22 cellular contexts compared by ENCODE assay signal in genomic region chr12:79887912-79888311, GRCh38. TPM values are rescaled to one million over a fixed set of nuclear protein-coding genes. Genes with fewer than 3 reads are reported as not detected.
A peak's percentile ranks its signal among the peaks of the same experiment; 100 is the strongest.
DNase-seq lines count a peak whose midpoint lies in the region; ATAC-seq, FAIRE-seq and TF ChIP-seq lines count a peak whose summit lies in the region.
"Had no signal": no experiment of that assay in that cellular context is flagged by ENCODE, and none has a peak within 500 bp of the region (broad histone marks: within the 10 kb centered on the region; RNA-seq: fewer than 3 reads in every experiment).

No MANE protein-coding gene starts in this region.

- no peak for TF ChIP-seq POLR2A in GM12878 (IDR thresholded peaks at IDR 0.05; ENCODE audit: low read depth, low read length)

- 53% methylated on average over 1 of the region's 1 CpG for WGBS in GM12878 (ENCODE audit: insufficient coverage, insufficient replicate concordance, low lambda C conversion rate, missing lambda C conversion rate)

- SMC1A ChIA-PET in GM12878 (lab: Charles Lee; ENCODE audit: uncharacterized antibody, unreplicated experiment) = interaction anchor here (0.8 to 2.8 kb wide), 9 partner anchors 13 to 300 kb away, joined by 3 to 16 read pairs (median 5); partner anchors contain the start of gene PPP1R12A

- H3K4me3 ChIP-seq in cardiac muscle cell (no peak overlapping the region), GM12878 (no peak overlapping the region), tibial artery (no peak overlapping the region), BE2C (ENCODE audit: low read depth, low read length) (no peak overlapping the region)
- H3K4me3 ChIP-seq: HAP-1, neural progenitor cell, prostate gland had no signal

- H3K27me3 Mint-ChIP-seq in memory B cell = no peaks in the 10 kb centered on the region
- no peaks in the 10 kb centered on the region for H3K27me3 Mint-ChIP-seq in activated CD8-positive, alpha-beta memory T cell treated with anti-CD3 and anti-CD28 coated beads, Interleukin-2, amount 10 ng/mL, durations not matched to agents 7 days and 5 days
- H3K27me3 Mint-ChIP-seq: activated naive CD8-positive, alpha-beta T cell treated with anti-CD3 and anti-CD28 coated beads, Interleukin-2, amount 10 ng/mL, durations not matched to agents 7 days and 5 days had no signal

- H3K27me3 ChIP-seq in cardiac muscle cell (no peaks in the 10 kb centered on the region), GM12878 (replicated peaks in 1 of 2; ENCODE audit: control insufficient read depth in 2 of 2, insufficient read depth in 2 of 2, low read length in 1 of 2) (no peaks in the 10 kb centered on the region), tibial artery (no peaks in the 10 kb centered on the region), BE2C (no peaks in the 10 kb centered on the region)
- H3K27me3 ChIP-seq: neural progenitor cell had no signal

- ATAC-seq in left cardiac atrium = no peak
- ATAC-seq in GM12878 = 0 out of 3 replicates have a peak, but pooled peaks have one; percentile 11
- ATAC-seq in memory B cell (ENCODE audit: low read depth) = no peak
- ATAC-seq in activated CD8-positive, alpha-beta memory T cell treated with anti-CD3 and anti-CD28 coated beads, Interleukin-2, amount 10 ng/mL, durations not matched to agents 7 days and 5 days = no peak

- RAD21 ChIA-PET in GM12878 (lab: Charles Lee; ENCODE audit: unreplicated experiment) = interaction anchor here (0.6 to 1.2 kb wide), 3 partner anchors 43 to 48 kb away, joined by 3 to 4 read pairs (median 4); no protein-coding TSS in a partner anchor

- peaks cover 8% of the 10 kb centered on the region for H3K36me3 Mint-ChIP-seq in memory B cell
- H3K36me3 Mint-ChIP-seq in activated CD8-positive, alpha-beta memory T cell treated with anti-CD3 and anti-CD28 coated beads, Interleukin-2, amount 10 ng/mL, durations not matched to agents 7 days and 5 days = peaks cover 13% of the 10 kb centered on the region

- TF ChIP-seq CTCF in cardiac muscle cell (IDR thresholded peaks at IDR 0.05; ENCODE audit: low read depth, low read length) (no peak), GM12878 (IDR thresholded peaks at IDR 0.05 in 2 of 3, conservative IDR thresholded peaks at IDR 0.05 in 1 of 3; ENCODE audit: control insufficient read depth in 2 of 3, extremely low read depth in 1 of 3, insufficient read depth in 1 of 3, low read depth in 3 of 3, low read length in 3 of 3) (no peak), tibial artery (IDR thresholded peaks at IDR 0.05) (no peak), BE2C (IDR thresholded peaks at IDR 0.05; ENCODE audit: low read depth, low read length) (no peak)

- no peak for TF ChIP-seq RAD21 in GM12878 (IDR thresholded peaks at IDR 0.05; ENCODE audit: insufficient read depth, low read depth, low read length)

- H3K9me3 ChIP-seq in cardiac muscle cell (ENCODE audit: low read depth) (no peaks in the 10 kb centered on the region), GM12878 (replicated peaks; ENCODE audit: control insufficient read depth, insufficient read depth, low read length) (no peaks in the 10 kb centered on the region; the same call in 2 of the 3 replicates), tibial artery (no peaks in the 10 kb centered on the region), BE2C (no peaks in the 10 kb centered on the region)
- H3K9me3 ChIP-seq: HAP-1, prostate gland had no signal

- peaks cover 2% of the 10 kb centered on the region for H3K9me3 Mint-ChIP-seq in memory B cell
- peaks cover 2% of the 10 kb centered on the region for H3K9me3 Mint-ChIP-seq in activated CD8-positive, alpha-beta memory T cell treated with anti-CD3 and anti-CD28 coated beads, Interleukin-2, amount 10 ng/mL, durations not matched to agents 7 days and 5 days (ENCODE audit: low read depth)
- H3K9me3 Mint-ChIP-seq: neural progenitor cell had no signal

- H3K9ac ChIP-seq in GM12878 (ENCODE audit: control insufficient read depth, insufficient read depth, low read length) = no peak overlapping the region
- H3K9ac ChIP-seq: neural progenitor cell had no signal

- no peak for TF ChIP-seq EP300 in GM12878 (IDR thresholded peaks at IDR 0.05; ENCODE audit: borderline replicate concordance in 1 of 2, control insufficient read depth in 1 of 2, low read depth in 2 of 2, low read length in 2 of 2)

- CTCF ChIA-PET in GM12878 (lab: Yijun Ruan, JAX) = interaction anchor here (0.6 to 2.9 kb wide), 15 partner anchors 15 to 382 kb away, joined by 3 to 13 read pairs (median 3); no protein-coding TSS in a partner anchor
- CTCF ChIA-PET in activated CD8-positive, alpha-beta memory T cell treated with anti-CD3 and anti-CD28 coated beads, Interleukin-2, amount 10 ng/mL, durations not matched to agents 7 days and 5 days (lab: Charles Lee) = interaction anchor here (1.0 to 1.3 kb wide), 2 partner anchors 35 to 299 kb away, joined by 3 read pairs; no protein-coding TSS in a partner anchor

- H3K27ac ChIP-seq in cardiac muscle cell (peak overlapping the region; percentile 57), GM12878 (ENCODE audit: control insufficient read depth, insufficient read depth) (no peak overlapping the region), tibial artery (peak overlapping the region; percentile 15 to 30)
- H3K27ac ChIP-seq: HL-60, neural progenitor cell, prostate gland had no signal

- peaks cover 54% of the 10 kb centered on the region for H3K79me2 ChIP-seq in GM12878 (ENCODE audit: control insufficient read depth, insufficient read depth, low read length)

- no TSS peak for BruUV-seq in GM12878 (replicated peaks; lab: Mats Ljungman, UMichigan)

- H3K4me1 Mint-ChIP-seq in memory B cell = peaks cover 40% of the 10 kb centered on the region
- H3K4me1 Mint-ChIP-seq in activated CD8-positive, alpha-beta memory T cell treated with anti-CD3 and anti-CD28 coated beads, Interleukin-2, amount 10 ng/mL, durations not matched to agents 7 days and 5 days = peaks cover 19% of the 10 kb centered on the region

- no peak overlapping the region for H3K4me3 Mint-ChIP-seq in memory B cell
- H3K4me3 Mint-ChIP-seq in activated CD8-positive, alpha-beta memory T cell treated with anti-CD3 and anti-CD28 coated beads, Interleukin-2, amount 10 ng/mL, durations not matched to agents 7 days and 5 days = no peak overlapping the region
- H3K4me3 Mint-ChIP-seq: activated naive CD8-positive, alpha-beta T cell treated with anti-CD3 and anti-CD28 coated beads, Interleukin-2, amount 10 ng/mL, durations not matched to agents 7 days and 5 days; neural progenitor cell had no signal

- POLR2A ChIA-PET in GM12878 (lab: Charles Lee) = interaction anchor here (1.0 to 1.2 kb wide), 2 partner anchors 21 to 46 kb away, joined by 4 to 5 read pairs; no protein-coding TSS in a partner anchor

- H3K27ac Mint-ChIP-seq in memory B cell = peak overlapping the region; percentile 7
- H3K27ac Mint-ChIP-seq in activated CD8-positive, alpha-beta memory T cell treated with anti-CD3 and anti-CD28 coated beads, Interleukin-2, amount 10 ng/mL, durations not matched to agents 7 days and 5 days = no peak overlapping the region
- H3K27ac Mint-ChIP-seq: activated naive CD8-positive, alpha-beta T cell treated with anti-CD3 and anti-CD28 coated beads, Interleukin-2, amount 10 ng/mL, durations not matched to agents 7 days and 5 days had no signal

- no peaks in the 10 kb centered on the region for H4K20me1 ChIP-seq in GM12878 (ENCODE audit: control insufficient read depth, insufficient read depth)

- DNase-seq in cardiac muscle cell (ENCODE audit: low read depth in 1 of 2, low spot score in 1 of 2) (no peak), left cardiac atrium (no peak), GM12878 (ENCODE audit: low read depth, low spot score) (no peak), memory B cell (ENCODE audit: low spot score in 2 of 2) (no peak), tibial artery (no peak), BE2C (no peak), NCI-H1048 (lab: John Stamatoyannopoulos, UW) (no peak)
- DNase-seq in activated CD8-positive, alpha-beta memory T cell treated with anti-CD3 and anti-CD28 coated beads, Interleukin-2, amount 10 ng/mL, durations not matched to agents 7 days and 5 days = no peak
- DNase-seq: activated CD4-positive, alpha-beta T cell treated with anti-CD3 and anti-CD28 coated beads, Interleukin-2, amount 50 U/mL, for 4 hours; activated CD8-positive, alpha-beta memory T cell treated with anti-CD3 and anti-CD28 coated beads, Interleukin-2, amount 50 U/mL, for 4 hours; activated naive CD8-positive, alpha-beta T cell treated with anti-CD3 and anti-CD28 coated beads, Interleukin-2, amount 10 ng/mL, durations not matched to agents 7 days and 5 days; DMS79 treated with DMSO at 0.1 percent for 48 hours; NCI-H1105; NCI-H2029; NCI-H446; stimulated activated CD4-positive, alpha-beta T cell treated with anti-CD3 and anti-CD28 coated beads, Interleukin-2, amount 100 ng/mL, for 24 hours; T-helper 9 cell had no signal

- no peak for FAIRE-seq in GM12878 (lab: Jason Lieb, UNC)
- FAIRE-seq: urothelium cell line had no signal

- H3K36me3 ChIP-seq in cardiac muscle cell = no peaks in the 10 kb centered on the region
- peaks cover 0 to 1% of the 10 kb centered on the region in 2 experiments; a peak in 2 of 4 replicates for H3K36me3 ChIP-seq in GM12878 (ENCODE audit: control insufficient read depth in 2 of 2, insufficient read depth in 2 of 2, low read length in 1 of 2)
- no peaks in the 10 kb centered on the region for H3K36me3 ChIP-seq in tibial artery
- no peaks in the 10 kb centered on the region for H3K36me3 ChIP-seq in BE2C
- H3K36me3 ChIP-seq: HAP-1, neural progenitor cell, prostate gland had no signal

- peaks cover 22% of the 10 kb centered on the region for H3K4me1 ChIP-seq in cardiac muscle cell (ENCODE audit: low read depth)
- H3K4me1 ChIP-seq in GM12878 (ENCODE audit: control insufficient read depth, insufficient read depth, low read length) = no peaks in the 10 kb centered on the region
- H3K4me1 ChIP-seq in tibial artery = peaks cover 0 to 92% (median 43%) of the 10 kb centered on the region in 4 donors
- no peaks in the 10 kb centered on the region for H3K4me1 ChIP-seq in BE2C

- H3K4me2 ChIP-seq in GM12878 (ENCODE audit: control insufficient read depth, insufficient read depth) = no peak overlapping the region
- H3K4me2 ChIP-seq: neural progenitor cell had no signal

- in situ Hi-C loops in GM12878 (cut with MboI) = no loop called here

- intact Hi-C loops in left cardiac atrium (cut with DNase I) = no loop called here
- intact Hi-C loops in GM12878 (cut with micrococcal nuclease; ENCODE audit: unreplicated experiment) = loop anchor here (1.0 to 2.0 kb wide), 3 partner anchors 45 to 381 kb away; no protein-coding TSS in a partner anchor
- intact Hi-C loops in tibial artery (cut with DNase I; ENCODE audit: low total_unique reads) = loop anchor here (10.0 kb wide), 1 partner anchor 297 kb away; no protein-coding TSS in a partner anchor

- H2AFZ ChIP-seq in GM12878 (ENCODE audit: control insufficient read depth, low read depth, low read length) = no peak overlapping the region
- H2AFZ ChIP-seq: neural progenitor cell had no signal

RNA-seq across cellular contexts. Expression of gene PPP1R12A, which starts 47.0 kb away (rescaled TPM):
- total RNA-seq in cardiac muscle cell (117 and 208 TPM in 2 replicates), left cardiac atrium (10 to 100 TPM; 55.4 to 61.9 TPM), GM12878 (2014; rRNA removed) (49.3 and 53.8 TPM in 2 replicates), GM12878 (2014; rRNA removed; fragmentation: Illumina TruSeq; extraction: Trizol) (126 and 134 TPM in 2 replicates), GM12878 (2021) (53.5 and 54.8 TPM in 2 replicates)
- polyA plus RNA-seq in cardiac muscle cell (194 and 233 TPM in 2 replicates), GM12878 (2011; rRNA removed) (45.3 and 69.3 TPM in 2 replicates), GM12878 (2014; fragmentation: Illumina TruSeq; extraction: Trizol) (117 and 145 TPM in 2 replicates), GM12878 (2014; fragmentation: Nextera tagmentation; extraction: Ambion mirVana) (10 to 100 TPM; 22.8 to 31.6 TPM), GM12878 (2014; rRNA removed) (23.3 and 25.6 TPM in 2 replicates), GM12878 (2016; fragmentation: Nextera tagmentation; extraction: Ambion mirVana) (10 to 100 TPM; 61.8 to 70.5 TPM)
- total RNA-seq in GM12878 (2013; cell fraction: nucleolus; rRNA removed) = 237 and 251 TPM in 2 replicates
- 17.5 TPM for polyA plus RNA-seq in GM12878 (2011; ENCODE audit: low read depth)
- 15.2 and 15.8 TPM in 2 replicates for polyA plus RNA-seq in GM12878 (2011; cell fraction: cytosol; rRNA removed)
- 46.4 and 52.2 TPM in 2 replicates for polyA plus RNA-seq in GM12878 (2011; cell fraction: nucleus; rRNA removed)
- 27.5 and 38.1 TPM in 2 replicates for polyA plus RNA-seq in GM12878 (2012)
- polyA minus RNA-seq in GM12878 (2011; rRNA and poly(A)+ RNA removed) = 50.4 and 79.0 TPM in 2 replicates
- polyA minus RNA-seq in GM12878 (2011; cell fraction: cytosol; rRNA and poly(A)+ RNA removed) = 34.3 and 42.2 TPM in 2 replicates
- polyA minus RNA-seq in GM12878 (2011; cell fraction: nucleus; rRNA and poly(A)+ RNA removed) = 84.9 and 148 TPM in 2 replicates
- total RNA-seq in activated CD8-positive, alpha-beta memory T cell treated with anti-CD3 and anti-CD28 coated beads, Interleukin-2, amount 10 ng/mL, durations not matched to agents 7 days and 5 days = 100 to 1,000 TPM; 104 to 108 TPM
- 19.2 TPM for polyA plus RNA-seq in BE2C (2012; ENCODE audit: insufficient read depth, insufficient read length, low read depth)

Comparison
In these comparisons a context has a peak if more than half of its experiments do, and no peak if none do; other contexts are left out.
1. intact Hi-C loops: an anchor here in GM12878 (1.0 to 2.0 kb wide) and tibial artery (10.0 kb wide); none called in left cardiac atrium.